Comparison of ENCODE assay signal across 24 cellular contexts in the genomic region with DNA sequence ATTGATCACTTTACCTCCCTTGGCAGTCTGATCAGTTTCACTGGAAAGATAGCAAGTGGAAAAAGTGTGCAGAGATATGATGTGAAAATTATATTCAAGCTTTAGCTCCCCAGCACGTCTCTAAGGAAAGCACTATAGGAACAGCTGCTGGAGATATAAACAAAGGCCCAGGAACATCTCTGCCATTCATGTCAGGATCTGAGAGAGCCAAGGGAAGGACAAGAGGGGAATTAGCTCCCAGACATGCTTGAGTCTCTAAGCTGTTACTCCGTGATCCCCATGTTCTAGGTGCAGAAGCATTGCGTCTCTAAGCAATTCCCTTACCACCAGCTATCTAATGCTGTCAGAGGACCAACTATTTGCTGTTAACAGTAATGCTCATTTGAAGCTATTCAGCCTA.
DNase-seq lines count a peak whose midpoint lies in the region; ATAC-seq, FAIRE-seq and TF ChIP-seq lines count a peak whose summit lies in the region.
"Had no signal": no experiment of that assay in that cellular context is flagged by ENCODE, and none has a peak within 500 bp of the region (broad histone marks: within the 10 kb centered on the region; RNA-seq: fewer than 3 reads in every experiment).

No MANE protein-coding gene starts in this region.

- no peak overlapping the region for H4K8ac ChIP-seq in mesenchymal stem cell (ENCODE audit: low read length)

- TF ChIP-seq POLR2A in A549 (IDR thresholded peaks at IDR 0.05; ENCODE audit: low read length) = no peak
- TF ChIP-seq POLR2A in HepG2 (IDR thresholded peaks at IDR 0.05; ENCODE audit: insufficient read depth in 1 of 2, low read depth in 2 of 2, low read length in 2 of 2) = no peak

- H3K18ac ChIP-seq in mesenchymal stem cell (ENCODE audit: low read depth in 1 of 2, low read length in 2 of 2) = no peak overlapping the region

- H3K4ac ChIP-seq in mesenchymal stem cell (ENCODE audit: low read depth in 1 of 2, low read length in 2 of 2) = no peak overlapping the region

- in situ Hi-C loops in HepG2 (cut with HindIII; ENCODE audit: extremely low pct_ligation_motif_present, low pct_unique_long_range_greater_than_20kb) = no loop called here

- CTCF ChIA-PET in A549 (lab: Yijun Ruan, JAX) = no interaction called here
- CTCF ChIA-PET in HepG2 (lab: Yijun Ruan, JAX; ENCODE audit: low intra/inter-chr PET ratio, low total read pairs) = no interaction called here

- TF ChIP-seq CTCF in A549 (IDR thresholded peaks at IDR 0.05) = no peak
- TF ChIP-seq CTCF in HepG2 (CRISPR knock-in tag; IDR thresholded peaks at IDR 0.05) = no peak

- no peak overlapping the region for H3K9ac ChIP-seq in mesenchymal stem cell (ENCODE audit: low read length)
- no peak overlapping the region for H3K9ac ChIP-seq in HepG2 (ENCODE audit: insufficient read depth, low read depth, low read length)

- H2BK12ac ChIP-seq in mesenchymal stem cell (ENCODE audit: low read length in 2 of 2) = no peak overlapping the region

- H3K27me3 ChIP-seq in mesenchymal stem cell (ENCODE audit: control insufficient read depth in 1 of 2, insufficient read depth in 1 of 2, low read length in 2 of 2) (no peaks in the 10 kb centered on the region), HepG2 (ENCODE audit: control insufficient read depth in 1 of 2, insufficient read depth in 2 of 2, low read length in 2 of 2) (no peaks in the 10 kb centered on the region)
- H3K27me3 ChIP-seq: SJCRH30 had no signal

- H2BK5ac ChIP-seq in mesenchymal stem cell (ENCODE audit: low read depth, low read length, poor library complexity, severe bottlenecking) = peak overlapping the region; percentile 3

- FAIRE-seq in A549 (lab: Jason Lieb, UNC) = no peak
- no peak for FAIRE-seq in HepG2 (lab: Jason Lieb, UNC)
- FAIRE-seq: A204.1, GM12892 had no signal

- H4K20me1 ChIP-seq in HepG2 (ENCODE audit: insufficient read depth, low read length) = no peaks in the 10 kb centered on the region

- no TSS peak for BruUV-seq in HepG2 (replicated peaks; lab: Mats Ljungman, UMichigan)

- H3K9me3 ChIP-seq in A549 (no peaks in the 10 kb centered on the region), mesenchymal stem cell (ENCODE audit: control insufficient read depth, low read length) (no peaks in the 10 kb centered on the region), HepG2 (ENCODE audit: low read length) (peaks cover 78% of the 10 kb centered on the region)
- H3K9me3 ChIP-seq: HAP-1, SJCRH30 had no signal

- no peak overlapping the region for H2BK120ac ChIP-seq in mesenchymal stem cell (ENCODE audit: low read depth, low read length)

- intact Hi-C loops in HepG2 (cut with micrococcal nuclease; ENCODE audit: unreplicated experiment) = no loop called here
- intact Hi-C loops in cardiac septum (cut with DNase I) = no loop called here

- H3K36me3 ChIP-seq in mesenchymal stem cell (ENCODE audit: control insufficient read depth in 1 of 2, insufficient read depth in 2 of 2, low read depth in 1 of 2, low read length in 2 of 2) (no peaks in the 10 kb centered on the region), HepG2 (replicated peaks in 1 of 2; ENCODE audit: control insufficient read depth in 1 of 2, insufficient read depth in 2 of 2, low read length in 2 of 2) (no peaks in the 10 kb centered on the region)
- H3K36me3 ChIP-seq: HAP-1, SJCRH30 had no signal

- H3K4me2 ChIP-seq in A549 = peak overlapping the region; percentile 38; the same call in 2 of the 3 replicates
- H3K4me2 ChIP-seq in mesenchymal stem cell (ENCODE audit: low read length, poor library complexity, severe bottlenecking) = no peak overlapping the region
- H3K4me2 ChIP-seq in HepG2 (ENCODE audit: low read depth, low read length) = no peak overlapping the region
- H3K4me2 ChIP-seq: PC-9 had no signal

- no peaks in the 10 kb centered on the region for H3K79me2 ChIP-seq in HepG2 (ENCODE audit: insufficient read depth, low read length)

- H3K79me1 ChIP-seq in mesenchymal stem cell (replicated peaks; ENCODE audit: low read length, poor library complexity, severe bottlenecking) = no peaks in the 10 kb centered on the region

- WGBS in A549 (ENCODE audit: missing lambda C conversion rate) = 73% methylated on average over 3 of the region's 3 CpGs
- 44% methylated on average over 1 of the region's 3 CpGs for WGBS in mesenchymal stem cell
- WGBS in HepG2 (ENCODE audit: low lambda C conversion rate) = 33% methylated on average over 3 of the region's 3 CpGs

- H3K14ac ChIP-seq in mesenchymal stem cell (ENCODE audit: low read length in 2 of 2) = no peak overlapping the region

- H3K4me1 ChIP-seq in A549 = peaks cover 43% of the 10 kb centered on the region
- H3K4me1 ChIP-seq in mesenchymal stem cell (ENCODE audit: control insufficient read depth, insufficient read depth, low read depth, low read length) = peaks cover 8% of the 10 kb centered on the region
- no peaks in the 10 kb centered on the region for H3K4me1 ChIP-seq in HepG2 (ENCODE audit: insufficient read depth, low read length)
- H3K4me1 ChIP-seq: HAP-1, SJCRH30 had no signal

- no peak overlapping the region for H3K4me3 ChIP-seq in A549
- H3K4me3 ChIP-seq in mesenchymal stem cell (ENCODE audit: insufficient read depth in 1 of 2, low read depth in 1 of 2, low read length in 2 of 2) = no peak overlapping the region
- no peak overlapping the region for H3K4me3 ChIP-seq in HepG2 (replicated peaks in 1 of 3; ENCODE audit: insufficient read depth in 1 of 3, low read depth in 2 of 3, low read length in 3 of 3)
- H3K4me3 ChIP-seq: HAP-1, PC-9, SJCRH30 had no signal

- H2BK15ac ChIP-seq in mesenchymal stem cell (ENCODE audit: low read depth, poor library complexity, severe bottlenecking) = no peak overlapping the region

- H3K27ac ChIP-seq in A549 (peak overlapping the region in 1 of 2 experiments; percentile 48; a peak in 4 of 6 replicates), mesenchymal stem cell (ENCODE audit: low read length, poor library complexity, severe bottlenecking) (peak overlapping the region; percentile 75), HepG2 (ENCODE audit: extremely low read length, insufficient read depth, low read length) (no peak overlapping the region)
- H3K27ac ChIP-seq: PC-9, SJCRH30 had no signal

- TF ChIP-seq EP300 in A549 (IDR thresholded peaks at IDR 0.05) = no peak
- TF ChIP-seq EP300 in HepG2 (IDR thresholded peaks at IDR 0.05; ENCODE audit: low read depth in 2 of 2, low read length in 2 of 2) = no peak
- no peak for TF ChIP-seq EP300 in HepG2 (CRISPR knock-in tag; IDR thresholded peaks at IDR 0.05; ENCODE audit: borderline replicate concordance)

- H3K23ac ChIP-seq in mesenchymal stem cell (ENCODE audit: low read length in 2 of 2) = no peak overlapping the region

- peak overlapping the region; percentile 55 for H2AK5ac ChIP-seq in mesenchymal stem cell (ENCODE audit: low read length, severe bottlenecking)

- no peak overlapping the region for H4K91ac ChIP-seq in mesenchymal stem cell (ENCODE audit: low read length)

- DNase-seq in A549 (ENCODE audit: low read depth in 1 of 2, low spot score in 1 of 2) = no peak
- peak; percentile 4 for DNase-seq in LHCN-M2 (ENCODE audit: low read depth)
- peak; percentile 57 for DNase-seq in mesenchymal stem cell
- peak; percentile 12 for DNase-seq in retina
- DNase-seq in HepG2 (ENCODE audit: low spot score) = no peak
- no peak for DNase-seq in cardiac septum (ENCODE audit: low spot score)
- DNase-seq in dedifferentiated amniotic fluid mesenchymal stem cell (ENCODE audit: extremely low spot score) = no peak
- DNase-seq: C1 segment of cervical spinal cord; CD4-positive, alpha-beta memory T cell; COR-L47; DMS79 treated with DMSO at 0.1 percent for 48 hours; GOT3; Karpas-422; NCI-H1092 treated with DMSO at 0.1 percent for 48 hours; NCI-H1436; NCI-H187; NCI-H2107; NCI-H526; PC-9; SJCRH30 had no signal

- POLR2A ChIA-PET in A549 (lab: Yijun Ruan, JAX) (no interaction called here), HepG2 (lab: Yijun Ruan, JAX) (no interaction called here)

- ATAC-seq in A549 (no peak), HepG2 (no peak)
- ATAC-seq: Right ventricle myocardium inferior had no signal

- TF ChIP-seq RAD21 in A549 (conservative IDR thresholded peaks at IDR 0.05 in 1 of 2, IDR thresholded peaks at IDR 0.05 in 1 of 2) (no peak), HepG2 (CRISPR knock-in tag; IDR thresholded peaks at IDR 0.05) (no peak)

- H2AFZ ChIP-seq in mesenchymal stem cell (ENCODE audit: low read depth, low read length) (no peak overlapping the region), HepG2 (ENCODE audit: low read length) (no peak overlapping the region)
- H2AFZ ChIP-seq: PC-9 had no signal

TF ChIP-seq in A549, 52 proteins besides CTCF, POLR2A, EP300 and RAD21:
- TF ChIP-seq CBX8 (IDR thresholded peaks at IDR 0.05) = no peak
- TF ChIP-seq, protein P1, sequence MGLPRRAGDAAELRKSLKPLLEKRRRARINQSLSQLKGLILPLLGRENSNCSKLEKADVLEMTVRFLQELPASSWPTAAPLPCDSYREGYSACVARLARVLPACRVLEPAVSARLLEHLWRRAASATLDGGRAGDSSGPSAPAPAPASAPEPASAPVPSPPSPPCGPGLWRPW (IDR thresholded peaks at IDR 0.05) = no peak
- TF ChIP-seq NR3C1 (IDR thresholded peaks at IDR 0.05) = no peak
- no peak for TF ChIP-seq RFX5 (IDR thresholded peaks at IDR 0.05)

TF ChIP-seq in HepG2, 621 proteins besides CTCF, POLR2A, EP300 and RAD21:
- no peak for TF ChIP-seq ZNF510 (CRISPR knock-in tag; IDR thresholded peaks at IDR 0.05; ENCODE audit: low read depth)
- TF ChIP-seq ZC3H13 (CRISPR knock-in tag; IDR thresholded peaks at IDR 0.05) = no peak
- TF ChIP-seq ZNF557 (CRISPR knock-in tag; IDR thresholded peaks at IDR 0.05) = no peak
- TF ChIP-seq MIER2 (CRISPR knock-in tag; IDR thresholded peaks at IDR 0.05) = no peak
TF ChIP-seq in HepG2: peak in this region for 0.

Comparison
In these comparisons a context has a peak if more than half of its experiments do, and no peak if none do; other contexts are left out.
1. DNase-seq: peak in LHCN-M2 (single experiment), mesenchymal stem cell (single experiment) and retina (single experiment); none in A549 (0 of 2), HepG2 (single experiment), cardiac septum (single experiment) and dedifferentiated amniotic fluid mesenchymal stem cell (single experiment).